ENCODE assay signal across 8 cellular contexts in genomic region chr7:66591801-66592596, GRCh38. TPM values are rescaled to one million over a fixed set of nuclear protein-coding genes. Genes with fewer than 3 reads are reported as not detected.
A peak's percentile ranks its signal among the peaks of the same experiment; 100 is the strongest.
DNase-seq lines count a peak whose midpoint lies in the region; ATAC-seq and TF ChIP-seq lines count a peak whose summit lies in the region.

No MANE protein-coding gene starts in this region.

- peak; percentile 94 for ATAC-seq in HG02571 (IDR thresholded peaks at IDR 0.05; ENCODE audit: unreplicated experiment)
- peak; percentile 95 for ATAC-seq in SK-N-SH treated with all-trans-retinoic acid at 6 μM for 48 hours
- peak; percentile 97 for ATAC-seq in Right ventricle myocardium inferior

- H3K4me3 Mint-ChIP-seq in activated naive CD8-positive, alpha-beta T cell treated with anti-CD3 and anti-CD28 coated beads for 36 hours: peak overlapping the region; percentile 94

- H3K27me3 ChIP-seq in ovary (no peaks in the 10 kb centered on the region), thyroid gland (no peaks in the 10 kb centered on the region)

- H3K9me3 ChIP-seq in ovary (no peaks in the 10 kb centered on the region), thyroid gland (no peaks in the 10 kb centered on the region)

- H3K36me3 Mint-ChIP-seq in activated naive CD8-positive, alpha-beta T cell treated with anti-CD3 and anti-CD28 coated beads for 36 hours: peaks cover 8% of the 10 kb centered on the region

- H3K4me3 ChIP-seq in GM08714 (ENCODE audit: low read length) (peak overlapping the region; percentile 96), NB4 (ENCODE audit: low read depth, low read length) (peak overlapping the region; percentile 79), ovary (peak overlapping the region; percentile 89), thyroid gland (replicated peaks in 1 of 3) (peak overlapping the region; percentile 71 to 79 (median 76))

- TF ChIP-seq POLR2A in NB4 (IDR thresholded peaks at IDR 0.05; ENCODE audit: extremely low read depth, insufficient read length): peak; percentile 96
- peak; percentile 96 for TF ChIP-seq POLR2A in ovary (IDR thresholded peaks at IDR 0.05)
- TF ChIP-seq POLR2A in thyroid gland (IDR thresholded peaks at IDR 0.05): peak; percentile 34 to 89

- TF ChIP-seq EP300 in ovary (IDR thresholded peaks at IDR 0.05): no peak

- H3K27ac Mint-ChIP-seq in activated naive CD8-positive, alpha-beta T cell treated with anti-CD3 and anti-CD28 coated beads for 36 hours: peak overlapping the region; percentile 95

- peaks cover 3% of the 10 kb centered on the region for H3K9me3 Mint-ChIP-seq in activated naive CD8-positive, alpha-beta T cell treated with anti-CD3 and anti-CD28 coated beads for 36 hours

- intact Hi-C loops in Right ventricle myocardium inferior (cut with DNase I): loop anchor here (2.0 to 10.0 kb wide), 3 partner anchors 37 to 153 kb away; partner anchors contain the start of genes KCTD7 and RABGEF1
- intact Hi-C loops in ovary (cut with DNase I): loop anchor here in 1 of 4 donors (2.0 kb wide), 1 partner anchor 37 kb away; the partner anchor contains the start of gene KCTD7
- intact Hi-C loops in thyroid gland (cut with DNase I): no loop called here

- H3K36me3 ChIP-seq in ovary (no peaks in the 10 kb centered on the region), thyroid gland (no peaks in the 10 kb centered on the region)

- H3K4me1 ChIP-seq in ovary (ENCODE audit: insufficient read depth) (peaks cover 9% of the 10 kb centered on the region), thyroid gland (peaks cover 12 to 13% of the 10 kb centered on the region in 2 donors)

- H3K27ac ChIP-seq in ovary (peak overlapping the region; percentile 82 to 94), thyroid gland (peak overlapping the region; percentile 76 to 91 (median 89))

- WGBS in ovary, 3 donors: 0% methylated on average over 44 to 83 of the region's 83 CpGs
- WGBS in thyroid gland, 2 donors: 0 to 2% methylated on average over 14 to 19 of the region's 83 CpGs

- no peaks in the 10 kb centered on the region for H3K27me3 Mint-ChIP-seq in activated naive CD8-positive, alpha-beta T cell treated with anti-CD3 and anti-CD28 coated beads for 36 hours

- DNase-seq in NB4 (ENCODE audit: low read depth) (peak; percentile 96), Right ventricle myocardium inferior (ENCODE audit: missing footprints) (peak; percentile 96), ovary (peak; percentile 90 to 94 (median 91)), thyroid gland (peak; percentile 92 to 96)
- peak; percentile 89 for DNase-seq in activated naive CD8-positive, alpha-beta T cell treated with anti-CD3 and anti-CD28 coated beads for 36 hours

- H3K4me1 Mint-ChIP-seq in activated naive CD8-positive, alpha-beta T cell treated with anti-CD3 and anti-CD28 coated beads for 36 hours: peaks cover 43% of the 10 kb centered on the region

- TF ChIP-seq CTCF in NB4 (IDR thresholded peaks at IDR 0.05; ENCODE audit: low read depth, low read length) (no peak), ovary (IDR thresholded peaks at IDR 0.05) (no peak), thyroid gland (IDR thresholded peaks at IDR 0.05) (no peak)

TF ChIP-seq in SK-N-SH treated with all-trans-retinoic acid at 6 μM for 48 hours, 23 proteins besides CTCF, POLR2A, EP300 and RAD21:
- TF ChIP-seq TCF4 (CRISPR knock-in tag; IDR thresholded peaks at IDR 0.05; ENCODE audit: borderline replicate concordance) (no peak), GLIS3 (CRISPR knock-in tag; IDR thresholded peaks at IDR 0.05) (0 out of 2 replicates have a peak, but pooled peaks have one; percentile 49)
- TF ChIP-seq, protein P1, sequence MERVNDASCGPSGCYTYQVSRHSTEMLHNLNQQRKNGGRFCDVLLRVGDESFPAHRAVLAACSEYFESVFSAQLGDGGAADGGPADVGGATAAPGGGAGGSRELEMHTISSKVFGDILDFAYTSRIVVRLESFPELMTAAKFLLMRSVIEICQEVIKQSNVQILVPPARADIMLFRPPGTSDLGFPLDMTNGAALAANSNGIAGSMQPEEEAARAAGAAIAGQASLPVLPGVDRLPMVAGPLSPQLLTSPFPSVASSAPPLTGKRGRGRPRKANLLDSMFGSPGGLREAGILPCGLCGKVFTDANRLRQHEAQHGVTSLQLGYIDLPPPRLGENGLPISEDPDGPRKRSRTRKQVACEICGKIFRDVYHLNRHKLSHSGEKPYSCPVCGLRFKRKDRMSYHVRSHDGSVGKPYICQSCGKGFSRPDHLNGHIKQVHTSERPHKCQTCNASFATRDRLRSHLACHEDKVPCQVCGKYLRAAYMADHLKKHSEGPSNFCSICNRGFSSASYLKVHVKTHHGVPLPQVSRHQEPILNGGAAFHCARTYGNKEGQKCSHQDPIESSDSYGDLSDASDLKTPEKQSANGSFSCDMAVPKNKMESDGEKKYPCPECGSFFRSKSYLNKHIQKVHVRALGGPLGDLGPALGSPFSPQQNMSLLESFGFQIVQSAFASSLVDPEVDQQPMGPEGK (CRISPR knock-in tag; IDR thresholded peaks at IDR 0.05; ENCODE audit: borderline replicate concordance): peak; percentile 71; the same call in 1 of the 2 replicates

RNA-seq across cellular contexts. Expression of gene KCTD7, which starts 36.7 kb away (rescaled TPM):
- 1 to 10 TPM; 3.5 to 4.3 TPM for total RNA-seq in activated naive CD8-positive, alpha-beta T cell treated with anti-CD3 and anti-CD28 coated beads for 36 hours
- total RNA-seq in Right ventricle myocardium inferior (7.8 TPM), ovary (10 to 100 TPM; 15.6 to 28.5 (median 22.0) TPM), thyroid gland (10 to 100 TPM; 17.4 to 19.3 (median 18.1) TPM)
- 10 to 100 TPM; 13.4 to 25.8 TPM for polyA plus RNA-seq in ovary

Comparison
In these comparisons a context has a peak if more than half of its experiments do, and no peak if none do; other contexts are left out.
1. Peak in every context shown above with its lines: DNase-seq, ATAC-seq, H3K4me3 ChIP-seq and H3K27ac ChIP-seq.